ENCODE assay signal across 22 cellular contexts in genomic region chr14:95700221-95700976, GRCh38. TPM values are rescaled to one million over a fixed set of nuclear protein-coding genes. Genes with fewer than 3 reads are reported as not detected.
"Had no signal": no experiment of that assay in that cellular context is flagged by ENCODE, and none has a peak within 500 bp of the region (broad histone marks: within the 10 kb centered on the region; RNA-seq: fewer than 3 reads in every experiment).

No MANE protein-coding gene starts in this region.

- H3K4me1 ChIP-seq: breast epithelium, psoas muscle, thyroid gland, uterus had no signal

- H3K27me3 ChIP-seq: thyroid gland, uterus had no signal

- DNase-seq: activated CD4-positive, alpha-beta T cell treated with anti-CD3 and anti-CD28 coated beads, Interleukin-2, amount 50 U/mL, for 48 hours; activated CD4-positive, CD25-positive, alpha-beta regulatory T cell treated with anti-CD3 and anti-CD28 coated beads, Interleukin-2, amount 50 U/mL, for 72 hours; activated effector memory CD4-positive, alpha-beta T cell treated with anti-CD3 and anti-CD28 coated beads, Interleukin-2, amount 50 U/mL, for 16 hours; activated T-cell treated with anti-CD3 and anti-CD28 coated beads, Interleukin-2, amount 50 U/mL, for 4 hours; anterior cingulate cortex; dermis blood vessel endothelial cell; endodermal cell; glutamatergic neuron; mammary epithelial cell; mucosa of descending colon; natural killer cell; occipital lobe; psoas muscle; stimulated activated CD4-positive, alpha-beta T cell treated with anti-CD3 and anti-CD28 coated beads, Interleukin-12 subunit alpha, Interleukin-12 subunit beta, amount 100 ng/mL, for 4 hours; stimulated activated CD4-positive, alpha-beta T cell treated with anti-CD3 and anti-CD28 coated beads, Interleukin-2, amount 100 ng/mL, for 48 hours; thyroid gland; uterus had no signal

- H3K36me3 ChIP-seq: breast epithelium, thyroid gland, uterus had no signal

- H3K9me3 ChIP-seq: breast epithelium, mucosa of descending colon, psoas muscle, thyroid gland, uterus had no signal

- H3K27ac ChIP-seq: breast epithelium, psoas muscle, thyroid gland, uterus had no signal

- H3K4me3 ChIP-seq: breast epithelium, mucosa of descending colon, psoas muscle, thyroid gland, uterus had no signal

RNA-seq across cellular contexts. Expression of gene TCL1A, which starts 13.5 kb away (rescaled TPM):
- total RNA-seq: breast epithelium; cerebellum; dermis blood vessel endothelial cell; mammary epithelial cell; T-helper 2 cell treated with Interferon-gamma antibody and Interleukin-4, amounts not matched to agents 100 ng/mL and 5 ng/mL, for 36 hours; thyroid gland had no signal
- polyA plus RNA-seq: esophagus, mammary epithelial cell had no signal

RNA-seq across cellular contexts. Expression of gene TCL1B, which starts 14.2 kb away (rescaled TPM):
- total RNA-seq: activated T-cell treated with anti-CD3 and anti-CD28 coated beads, Interleukin-2, amount 50 U/mL, for 4 hours; breast epithelium; cerebellum; dermis blood vessel endothelial cell; mammary epithelial cell; mucosa of descending colon; natural killer cell; occipital lobe; psoas muscle; sciatic nerve; T-helper 2 cell treated with Interferon-gamma antibody and Interleukin-4, amounts not matched to agents 100 ng/mL and 5 ng/mL, for 36 hours; thyroid gland had no signal
- polyA plus RNA-seq: esophagus, mammary epithelial cell, psoas muscle had no signal
